In genomic region chr17:37744961-37745800, GRCh38 we compare ENCODE assay signal across 9 cellular contexts. TPM values are rescaled to one million over a fixed set of nuclear protein-coding genes. Genes with fewer than 3 reads are reported as not detected.
DNase-seq lines count a peak whose midpoint lies in the region; ATAC-seq and TF ChIP-seq lines count a peak whose summit lies in the region.
"Had no signal": no experiment of that assay in that cellular context is flagged by ENCODE, and none has a peak within 500 bp of the region (broad histone marks: within the 10 kb centered on the region; RNA-seq: fewer than 3 reads in every experiment).

TSS of gene HNF1B (minus strand) at chr17:37745059. CDS start at chr17:37744884, 175 bp downstream.

- H3K9me3 ChIP-seq in naive thymus-derived CD4-positive, alpha-beta T cell (ENCODE audit: control insufficient read depth in 2 of 3, low read length in 3 of 3), result no peaks in the 10 kb centered on the region

- H3K27me3 ChIP-seq in naive thymus-derived CD4-positive, alpha-beta T cell (ENCODE audit: control insufficient read depth in 2 of 2, insufficient read depth in 2 of 2, low read length in 2 of 2), result peaks cover 8 to 24% of the 10 kb centered on the region in 2 donors

- H3K4me1 ChIP-seq in naive thymus-derived CD4-positive, alpha-beta T cell (ENCODE audit: control insufficient read depth in 2 of 2, insufficient read depth in 2 of 2, low read length in 2 of 2), result peaks cover 8 to 25% of the 10 kb centered on the region in 2 donors

- peak in 1 of 9 donors; percentile 37 for DNase-seq in naive thymus-derived CD4-positive, alpha-beta T cell
- DNase-seq in MCF 10A (ENCODE audit: unreplicated experiment) (no peak), AG08396 (ENCODE audit: low spot score) (no peak), D341Med (ENCODE audit: low spot score) (no peak), NCI-H1436 treated with DMSO at 0.1 percent for 48 hours (lab: John Stamatoyannopoulos, UW) (no peak)

- no TSS peak for BruUV-seq in MCF 10A (replicated peaks; lab: Mats Ljungman, UMichigan)

- H3K4me3 Mint-ChIP-seq in activated naive CD8-positive, alpha-beta T cell, result peak within 1 kb of the TSS; percentile 66
- H3K4me3 Mint-ChIP-seq in naive thymus-derived CD4-positive, alpha-beta T cell, result peak within 1 kb of the TSS; percentile 23 to 85 (median 58)
- no peak within 1 kb of the TSS for H3K4me3 Mint-ChIP-seq in MCF 10A (ENCODE audit: unreplicated experiment)

- no peaks in the 10 kb centered on the region for H3K9me3 Mint-ChIP-seq in activated naive CD8-positive, alpha-beta T cell (ENCODE audit: low read depth)
- H3K9me3 Mint-ChIP-seq in naive thymus-derived CD4-positive, alpha-beta T cell, result peaks cover 0 to 1% (median 0%) of the 10 kb centered on the region in 11 donors
- no peaks in the 10 kb centered on the region for H3K9me3 Mint-ChIP-seq in MCF 10A (ENCODE audit: unreplicated experiment)

- H3K4me3 ChIP-seq in naive thymus-derived CD4-positive, alpha-beta T cell (ENCODE audit: low read length), result no peak within 1 kb of the TSS

- intact Hi-C loops in naive thymus-derived CD4-positive, alpha-beta T cell (cut with micrococcal nuclease), result loop anchor here in 1 of 2 donors (5.0 kb wide), 2 partner anchors 47 to 803 kb away; no protein-coding TSS in a partner anchor
- intact Hi-C loops in MCF 10A (cut with micrococcal nuclease), result no loop called here

- H3K4me1 Mint-ChIP-seq in activated naive CD8-positive, alpha-beta T cell (ENCODE audit: low read depth), result peaks cover 18% of the 10 kb centered on the region
- H3K4me1 Mint-ChIP-seq in naive thymus-derived CD4-positive, alpha-beta T cell, result peaks cover 14 to 34% (median 24%) of the 10 kb centered on the region in 7 donors
- no peaks in the 10 kb centered on the region for H3K4me1 Mint-ChIP-seq in MCF 10A (ENCODE audit: insufficient read depth, unreplicated experiment)

- no peak for TF ChIP-seq CTCF in MCF 10A (IDR thresholded peaks at IDR 0.05; ENCODE audit: unreplicated experiment)

- CTCF ChIA-PET in naive thymus-derived CD4-positive, alpha-beta T cell (lab: Charles Lee), result no interaction called here
- CTCF ChIA-PET in MCF 10A (lab: Yijun Ruan, JAX), result no interaction called here

- H3K36me3 Mint-ChIP-seq in activated naive CD8-positive, alpha-beta T cell, result no peaks in the 10 kb centered on the region
- H3K36me3 Mint-ChIP-seq in naive thymus-derived CD4-positive, alpha-beta T cell, result no peaks in the 10 kb centered on the region
- no peaks in the 10 kb centered on the region for H3K36me3 Mint-ChIP-seq in MCF 10A (ENCODE audit: insufficient read depth, unreplicated experiment)

- H3K27ac ChIP-seq in naive thymus-derived CD4-positive, alpha-beta T cell (ENCODE audit: low read depth, low read length), result no peak within 1 kb of the TSS

- H3K36me3 ChIP-seq in naive thymus-derived CD4-positive, alpha-beta T cell (ENCODE audit: control insufficient read depth in 2 of 3, insufficient read depth in 3 of 3, low read length in 3 of 3), result no peaks in the 10 kb centered on the region

- H3K27ac Mint-ChIP-seq in activated naive CD8-positive, alpha-beta T cell, result no peak within 1 kb of the TSS
- peak within 1 kb of the TSS in 1 of 9 donors; percentile 75 for H3K27ac Mint-ChIP-seq in naive thymus-derived CD4-positive, alpha-beta T cell
- no peak within 1 kb of the TSS for H3K27ac Mint-ChIP-seq in MCF 10A (ENCODE audit: low read depth, unreplicated experiment)

- POLR2A ChIA-PET in naive thymus-derived CD4-positive, alpha-beta T cell (lab: Charles Lee), result no interaction called here
- POLR2A ChIA-PET in MCF 10A (lab: Yijun Ruan, JAX), result no interaction called here

- peak; percentile 45 for ATAC-seq in GM18517 (IDR thresholded peaks at IDR 0.05; ENCODE audit: unreplicated experiment)
- ATAC-seq in HG02678 (IDR thresholded peaks at IDR 0.05; ENCODE audit: unreplicated experiment), result peak; percentile 37
- peak; percentile 65 for ATAC-seq in naive thymus-derived CD4-positive, alpha-beta T cell
- ATAC-seq: Panc1 had no signal

- H3K27me3 Mint-ChIP-seq in activated naive CD8-positive, alpha-beta T cell, result peaks cover 32% of the 10 kb centered on the region
- H3K27me3 Mint-ChIP-seq in naive thymus-derived CD4-positive, alpha-beta T cell, result peaks cover 55 to 84% (median 61%) of the 10 kb centered on the region in 5 donors
- peaks cover 80% of the 10 kb centered on the region for H3K27me3 Mint-ChIP-seq in MCF 10A (ENCODE audit: insufficient read depth, unreplicated experiment)

RNA-seq across cellular contexts. Expression of gene HNF1B, which starts in this region (rescaled TPM):
- 1 to 10 TPM in 1 of 5 experiments, not detected in 4; 1.4 TPM for total RNA-seq in naive thymus-derived CD4-positive, alpha-beta T cell
- polyA plus RNA-seq in naive thymus-derived CD4-positive, alpha-beta T cell, result not detected
- total RNA-seq in MCF 10A (2022), result not detected in 2 replicates
